In genomic region chr9:34590376-34591090, GRCh38 we compare ENCODE assay signal across 1 cellular context.
TF ChIP-seq lines count a peak whose summit lies in the region.

No MANE protein-coding gene starts in this region.

TF ChIP-seq in HEK293, 187 proteins besides CTCF, POLR2A, EP300 and RAD21 (continued from another document):
- 0 out of 2 replicates have a peak, but pooled peaks have one; percentile 3 for TF ChIP-seq ZBTB10 (tag by site-specific recombination; IDR thresholded peaks at IDR 0.05)
- TF ChIP-seq MEIS1 (CRISPR knock-in tag; IDR thresholded peaks at IDR 0.05; ENCODE audit: borderline replicate concordance): no peak
- no peak for TF ChIP-seq ZNF121 (tag by site-specific recombination; IDR thresholded peaks at IDR 0.05)
